Comparison of ENCODE assay signal across 26 cellular contexts in genomic region chr21:35488941-35489340, GRCh38.
"Had no signal": no experiment of that assay in that cellular context is flagged by ENCODE, and none has a peak within 500 bp of the region (broad histone marks: within the 10 kb centered on the region; RNA-seq: fewer than 3 reads in every experiment).

No MANE protein-coding gene starts in this region.

- H3K27me3 ChIP-seq: ovary, right lobe of liver, upper lobe of right lung had no signal

- H3K27ac ChIP-seq: esophagus muscularis mucosa, left ventricle myocardium inferior, ovary, right lobe of liver, upper lobe of right lung had no signal

- H3K4me3 ChIP-seq: esophagus muscularis mucosa, left ventricle myocardium inferior, lung, ovary, right lobe of liver, upper lobe of right lung had no signal

- H3K9me3 ChIP-seq: esophagus muscularis mucosa, left ventricle myocardium inferior, ovary, right lobe of liver, upper lobe of right lung had no signal

- DNase-seq: activated CD4-positive, alpha-beta memory T cell treated with anti-CD3 and anti-CD28 coated beads for 36 hours; activated CD4-positive, alpha-beta T cell treated with anti-CD3 and anti-CD28 coated beads, Interleukin-2, amount 10 ng/mL, durations not matched to agents 24 days and 14 days; activated CD4-positive, CD25-positive, alpha-beta regulatory T cell treated with anti-CD3 and anti-CD28 coated beads, Interleukin-2, amount 50 U/mL, for 72 hours; activated CD8-positive, alpha-beta memory T cell treated with anti-CD3 and anti-CD28 coated beads, Interleukin-2, amount 50 U/mL, for 4 hours; activated gamma-delta T cell; activated naive CD4-positive, alpha-beta T cell treated with anti-CD3 and anti-CD28 coated beads, Interleukin-2, amount 10 ng/mL, durations not matched to agents 7 days and 5 days; activated naive CD8-positive, alpha-beta T cell treated with anti-CD3 and anti-CD28 coated beads, Interleukin-2, amount 10 ng/mL, durations not matched to agents 7 days and 5 days; activated T-cell treated with anti-CD3 and anti-CD28 coated beads, Interleukin-2, amount 50 U/mL, for 1 hour; amniotic stem cell; cortex of kidney; head of caudate nucleus; hippocampal formation; left ventricle myocardium inferior; ovary; right lobe of liver; small intestine; stimulated activated CD4-positive, alpha-beta T cell treated with anti-CD3 and anti-CD28 coated beads, Interleukin-1b, Interleukin-23, amount 100 ng/mL, for 48 hours; stimulated activated CD4-positive, alpha-beta T cell treated with anti-CD3 and anti-CD28 coated beads, Interleukin-4, amount 100 ng/mL, for 4 hours; stimulated activated CD8-positive, alpha-beta memory T cell treated with anti-CD3 and anti-CD28 coated beads, Interleukin-4, amount 100 ng/mL, for 48 hours; stimulated activated naive CD8-positive, alpha-beta T cell treated with anti-CD3 and anti-CD28 coated beads, Interleukin-15, amount 100 ng/mL, for 72 hours; substantia nigra; T-helper 2 cell; upper lobe of right lung had no signal

- ATAC-seq: right lobe of liver; stimulated activated memory B cell treated with anti-CD40 and anti-IgM and Interleukin-4, amounts not matched to agents 10 μg/mL and 1 μg/mL and 100 μg/mL, for 72 hours; stimulated activated naive CD8-positive, alpha-beta T cell treated with anti-CD3 and anti-CD28 coated beads, Interleukin-15, amount 100 ng/mL, for 72 hours; upper lobe of right lung had no signal

- H3K4me1 ChIP-seq: esophagus muscularis mucosa, left ventricle myocardium inferior, right lobe of liver, upper lobe of right lung had no signal

- H3K36me3 ChIP-seq: esophagus muscularis mucosa, left ventricle myocardium inferior, ovary, right lobe of liver, upper lobe of right lung had no signal
